In genomic region chr3:49721165-49721860, GRCh38 we compare ENCODE assay signal across 16 cellular contexts. TPM values are rescaled to one million over a fixed set of nuclear protein-coding genes. Genes with fewer than 3 reads are reported as not detected.
A peak's percentile ranks its signal among the peaks of the same experiment; 100 is the strongest.
DNase-seq lines count a peak whose midpoint lies in the region; ATAC-seq and TF ChIP-seq lines count a peak whose summit lies in the region.
"Had no signal": no experiment of that assay in that cellular context is flagged by ENCODE, and none has a peak within 500 bp of the region (broad histone marks: within the 10 kb centered on the region; RNA-seq: fewer than 3 reads in every experiment).

No MANE protein-coding gene starts in this region.

- H3K27ac ChIP-seq in right atrium auricular region (no peak overlapping the region), upper lobe of right lung (no peak overlapping the region)
- H3K27ac ChIP-seq: brain microvascular endothelial cell had no signal

- intact Hi-C loops in cardiac septum (cut with DNase I), result loop anchor here (5.0 kb wide), 1 partner anchor 66 kb away; the partner anchor contains the start of gene IP6K1
- intact Hi-C loops in upper lobe of right lung (cut with DNase I), result no loop called here

- H3K27ac Mint-ChIP-seq in T-cell, result peak overlapping the region in 1 of 2 donors; percentile 93

- H3K9me3 ChIP-seq in right atrium auricular region (no peaks in the 10 kb centered on the region), upper lobe of right lung (no peaks in the 10 kb centered on the region), HAP-1 (0 out of 2 replicates have a peak, but pooled peaks cover 3% of the 10 kb centered on the region)
- H3K9me3 ChIP-seq: gastrocnemius medialis, mucosa of descending colon had no signal

- H3K4me3 Mint-ChIP-seq in T-cell, result peak overlapping the region in 2 of 3 donors; percentile 24 to 32

- peaks cover 4% of the 10 kb centered on the region for H3K36me3 Mint-ChIP-seq in T-cell

- ATAC-seq in T-cell (replicated peaks in 1 of 4) (no peak), left lobe of liver (no peak), upper lobe of right lung (no peak)
- ATAC-seq: gastrocnemius medialis, mucosa of descending colon had no signal

- peaks cover 0 to 39% of the 10 kb centered on the region in 2 donors for H3K4me1 ChIP-seq in right atrium auricular region
- H3K4me1 ChIP-seq in upper lobe of right lung, result peaks cover 28% of the 10 kb centered on the region
- H3K4me1 ChIP-seq in HAP-1, result peaks cover 11% of the 10 kb centered on the region

- H3K36me3 ChIP-seq in right atrium auricular region, result peaks cover 28% of the 10 kb centered on the region
- H3K36me3 ChIP-seq in upper lobe of right lung, result peaks cover 18% of the 10 kb centered on the region
- H3K36me3 ChIP-seq in HAP-1 (replicated peaks), result peaks cover 40% of the 10 kb centered on the region

- no peak for TF ChIP-seq CTCF in right atrium auricular region (IDR thresholded peaks at IDR 0.05)
- no peak for TF ChIP-seq CTCF in upper lobe of right lung (IDR thresholded peaks at IDR 0.05)

- in situ Hi-C loops in HAP-1 (cut with MboI; ENCODE audit: low sequenced_read_pairs), result no loop called here

- no peaks in the 10 kb centered on the region for H3K27me3 Mint-ChIP-seq in T-cell

- no peaks in the 10 kb centered on the region for H3K9me3 Mint-ChIP-seq in T-cell

- POLR2A ChIA-PET in T-cell (lab: Charles Lee), result no interaction called here

- H3K27me3 ChIP-seq in right atrium auricular region, result no peaks in the 10 kb centered on the region
- H3K27me3 ChIP-seq in upper lobe of right lung, result no peaks in the 10 kb centered on the region
- H3K27me3 ChIP-seq in HAP-1 (ENCODE audit: low read depth), result no peaks in the 10 kb centered on the region
- H3K27me3 ChIP-seq: brain microvascular endothelial cell, gastrocnemius medialis had no signal

- H3K4me3 ChIP-seq in right atrium auricular region, result no peak overlapping the region
- no peak overlapping the region for H3K4me3 ChIP-seq in upper lobe of right lung
- H3K4me3 ChIP-seq in HAP-1, result no peak overlapping the region
- H3K4me3 ChIP-seq: gastrocnemius medialis, mucosa of descending colon had no signal

- CTCF ChIA-PET in T-cell (lab: Charles Lee), result no interaction called here

- peaks cover 36 to 44% (median 41%) of the 10 kb centered on the region in 3 donors for H3K4me1 Mint-ChIP-seq in T-cell

- DNase-seq in cardiac septum (ENCODE audit: low spot score) (peak; percentile 47), right atrium auricular region (ENCODE audit: low spot score) (no peak), T-cell (no peak), left lobe of liver (ENCODE audit: low spot score) (peak; percentile 46), upper lobe of right lung (peak; percentile 39), cerebellar cortex (ENCODE audit: low spot score) (no peak), NCI-H524 treated with DMSO at 0.1 percent for 48 hours (lab: John Stamatoyannopoulos, UW) (no peak), HAP-1 (ENCODE audit: low spot score in 2 of 2) (no peak)
- DNase-seq: brain microvascular endothelial cell; effector memory CD4-positive, alpha-beta T cell; Kasumi-1; NCI-H2029; retina; stimulated activated CD4-positive, alpha-beta T cell treated with anti-CD3 and anti-CD28 coated beads, Interleukin-4, amount 100 ng/mL, for 1 hour had no signal

RNA-seq across cellular contexts. Expression of gene AMIGO3, which starts 1.8 kb away (rescaled TPM):
- total RNA-seq in cardiac septum (0.35 TPM), right atrium auricular region (1 to 10 TPM in 1 of 2 donors, under 1 TPM in 1; 0.44 to 1.1 TPM), T-cell (1 to 10 TPM in 1 of 5 donors, under 1 TPM in 2, not detected in 2; 0.20 to 1.4 (median 0.26) TPM), left lobe of liver (not detected), upper lobe of right lung (0.26 TPM)
- total RNA-seq: mucosa of descending colon had no signal

RNA-seq across cellular contexts. Expression of gene GMPPB, which starts 2.4 kb away (rescaled TPM):
- total RNA-seq in cardiac septum (19.5 TPM), right atrium auricular region (10 to 100 TPM; 12.0 to 21.7 TPM), T-cell (10 to 100 TPM; 34.5 to 54.5 (median 39.9) TPM), left lobe of liver (38.0 TPM), upper lobe of right lung (34.8 TPM)

RNA-seq across cellular contexts. Expression of gene RNF123, which starts 32.0 kb away (rescaled TPM):
- total RNA-seq in cardiac septum, result 59.4 TPM
- total RNA-seq in right atrium auricular region, result 10 to 100 TPM; 29.1 to 29.8 TPM
- total RNA-seq in T-cell, result 10 to 100 TPM; 40.9 to 79.8 (median 72.8) TPM
- total RNA-seq in left lobe of liver, result 59.4 TPM
- total RNA-seq in upper lobe of right lung, result 41.4 TPM

RNA-seq across cellular contexts. Expression of gene MST1, which starts 32.0 kb away (rescaled TPM):
- total RNA-seq in cardiac septum, result 6.4 TPM
- total RNA-seq in right atrium auricular region, result 1 to 10 TPM; 3.9 to 8.0 TPM
- 10 to 100 TPM in 4 of 5 donors, 1 to 10 TPM in 1; 9.9 to 16.1 (median 12.6) TPM for total RNA-seq in T-cell
- total RNA-seq in left lobe of liver, result 838 TPM
- total RNA-seq in upper lobe of right lung, result 23.7 TPM

RNA-seq across cellular contexts. Expression of gene APEH, which starts 47.2 kb away (rescaled TPM):
- total RNA-seq in cardiac septum, result 81.4 TPM
- total RNA-seq in right atrium auricular region, result 10 to 100 TPM; 61.1 to 67.5 TPM
- total RNA-seq in T-cell, result 100 to 1,000 TPM in 4 of 5 donors, 10 to 100 TPM in 1; 82.8 to 162 (median 141) TPM
- 74.4 TPM for total RNA-seq in left lobe of liver
- 88.5 TPM for total RNA-seq in upper lobe of right lung

Comparison
In these comparisons a context has a peak if more than half of its experiments do, and no peak if none do; other contexts are left out.
1. DNase-seq: peak in cardiac septum (single experiment), left lobe of liver (single experiment) and upper lobe of right lung (single experiment); none in right atrium auricular region (single experiment), T-cell (0 of 34), cerebellar cortex (single experiment), NCI-H524 treated with DMSO at 0.1 percent for 48 hours (single experiment) and HAP-1 (0 of 2).